ENCODE assay signal across 11 cellular contexts in genomic region chr13:38775085-38775484, GRCh38.
"Had no signal": no experiment of that assay in that cellular context is flagged by ENCODE, and none has a peak within 500 bp of the region (broad histone marks: within the 10 kb centered on the region; RNA-seq: fewer than 3 reads in every experiment).

No MANE protein-coding gene starts in this region.

- H2AFZ ChIP-seq: GM23248, GM23338 had no signal

- DNase-seq: GM23248, GOT3, H7, H9, HCEC 1CT, HFFc6 had no signal

- H3K36me3 ChIP-seq: HAP-1 had no signal

- H3K27ac ChIP-seq: GM23248 had no signal

- H3K4me3 ChIP-seq: GM23248, GM23338, HAP-1 had no signal

- FAIRE-seq: H1, H54 had no signal

- H3K4me2 ChIP-seq: GM23338 had no signal

- H3K9ac ChIP-seq: GM23248 had no signal

- H3K9me3 ChIP-seq: HAP-1 had no signal

- ATAC-seq: GM23338, HCT116 had no signal

- H3K9me3 Mint-ChIP-seq: GM23338, HFFc6 had no signal

- H3K27ac Mint-ChIP-seq: GM23338, H9, HFFc6 had no signal

- H3K4me3 Mint-ChIP-seq: GM23338, H9, HFFc6 had no signal
